20 cellular contexts compared by ENCODE assay signal in genomic region chr10:77147871-77148270, GRCh38.
"Had no signal": no experiment of that assay in that cellular context is flagged by ENCODE, and none has a peak within 500 bp of the region (broad histone marks: within the 10 kb centered on the region; RNA-seq: fewer than 3 reads in every experiment).

No MANE protein-coding gene starts in this region.

- H3K27ac ChIP-seq: SJSA1, SK-N-MC had no signal

- H3K4me3 ChIP-seq: SJSA1, SK-N-MC had no signal

- DNase-seq: KBM-7, MV-4-11, NCI-H1048, NCI-H1105, NCI-H1417, NCI-H1436 treated with DMSO at 0.1 percent for 48 hours, NCI-H1694, NCI-H1930, NCI-H2081, NCI-H2107, NCI-H226, NCI-H446, NCI-H510A, NCI-H69, NCI-H774, Right ventricle myocardium superior, RPMI8226, SIG-M5 had no signal

- H3K4me1 ChIP-seq: SJSA1 had no signal

- H3K36me3 ChIP-seq: SJSA1 had no signal

- H3K9me3 ChIP-seq: SJSA1 had no signal
